Comparison of ENCODE assay signal across 8 cellular contexts in the genomic region with DNA sequence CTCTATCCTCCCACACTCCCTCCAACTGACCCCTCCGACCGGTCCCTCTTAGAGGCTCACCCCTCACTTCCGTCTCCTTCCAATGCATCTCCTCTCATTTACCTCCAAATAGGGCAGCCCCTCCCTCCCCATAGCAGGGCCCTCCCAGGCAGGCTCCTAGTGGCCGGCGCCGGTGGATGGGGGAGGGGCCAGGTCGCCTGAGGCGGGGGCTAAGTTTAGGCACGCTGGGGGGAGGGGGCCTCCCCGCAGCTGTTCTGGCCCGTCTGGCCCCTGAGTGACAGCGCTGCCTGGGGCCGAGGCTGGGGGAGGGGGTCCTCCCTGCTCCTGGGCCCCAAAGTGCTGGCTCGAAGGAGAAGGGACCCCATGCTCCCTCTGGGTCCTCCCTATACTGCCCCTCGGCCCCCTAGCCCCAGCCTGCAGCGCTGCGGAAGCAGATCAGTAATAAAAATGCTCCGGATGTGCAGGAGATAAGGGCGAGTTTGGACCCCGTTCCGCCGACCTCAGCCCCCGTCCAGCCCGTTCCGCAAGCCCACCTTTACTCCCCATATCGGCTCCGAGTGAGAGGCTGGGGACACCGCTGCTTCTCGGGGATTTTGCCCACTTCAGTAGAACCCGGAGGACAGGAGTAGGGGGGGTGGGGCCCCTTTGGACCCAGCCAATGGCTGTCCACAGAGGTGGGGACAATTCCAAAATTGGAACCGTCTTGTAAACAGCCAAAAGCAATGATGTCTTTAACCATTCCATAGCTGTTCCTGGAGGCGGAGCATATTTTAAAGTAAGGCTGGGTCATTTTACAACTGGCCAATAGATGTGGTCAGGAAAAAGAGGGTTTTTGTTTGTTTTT. TPM values are rescaled to one million over a fixed set of nuclear protein-coding genes. Genes with fewer than 3 reads are reported as not detected.
DNase-seq lines count a peak whose midpoint lies in the region; ATAC-seq, FAIRE-seq and TF ChIP-seq lines count a peak whose summit lies in the region.

No MANE protein-coding gene starts in this region.

- ATAC-seq in GM18517 (IDR thresholded peaks at IDR 0.05; ENCODE audit: unreplicated experiment) (no peak), HG02973 (IDR thresholded peaks at IDR 0.05; ENCODE audit: unreplicated experiment) (no peak), GM21526 (IDR thresholded peaks at IDR 0.05; ENCODE audit: low FRiP score, unreplicated experiment) (no peak), GM19463 (IDR thresholded peaks at IDR 0.05; ENCODE audit: unreplicated experiment) (no peak)

- no peaks in the 10 kb centered on the region for H3K9me3 ChIP-seq in muscle layer of duodenum (ENCODE audit: control insufficient read depth in 1 of 2, low read length in 2 of 2)

- no peak overlapping the region for H3K27ac ChIP-seq in muscle layer of duodenum (ENCODE audit: low read length)

- no peak for TF ChIP-seq CTCF in epithelial cell of esophagus (IDR thresholded peaks at IDR 0.05; ENCODE audit: insufficient read depth, low read depth, low read length, missing control alignments)

- FAIRE-seq in GM12892 (lab: Jason Lieb, UNC) = peak; percentile 70

- TF ChIP-seq POLR2A in GM12892 (IDR thresholded peaks at IDR 0.05; ENCODE audit: low read depth, low read length) = no peak

- H3K36me3 ChIP-seq in muscle layer of duodenum (ENCODE audit: control insufficient read depth in 1 of 2, insufficient read depth in 2 of 2, low read length in 2 of 2) = no peaks in the 10 kb centered on the region

- DNase-seq in GM12892 (ENCODE audit: insufficient read length) (peak; percentile 64), RPMI7951 (ENCODE audit: low read depth) (peak; percentile 90), epithelial cell of esophagus (ENCODE audit: low read depth) (peak; percentile 44)

- H3K27me3 ChIP-seq in muscle layer of duodenum (ENCODE audit: low read depth, low read length) = peaks cover 10% of the 10 kb centered on the region

- H3K4me3 ChIP-seq in epithelial cell of esophagus (ENCODE audit: low read length) (peak overlapping the region; percentile 59), muscle layer of duodenum (ENCODE audit: low read depth in 1 of 2, low read length in 2 of 2) (peak overlapping the region; percentile 63 to 82)

- H3K4me1 ChIP-seq in muscle layer of duodenum (ENCODE audit: control insufficient read depth in 1 of 2, insufficient read depth in 2 of 2, low read length in 2 of 2) = peaks cover 0 to 24% of the 10 kb centered on the region in 2 donors

RNA-seq across cellular contexts. Expression of gene RTN2, which starts 4.0 kb away (rescaled TPM):
- polyA plus RNA-seq in GM12892 (2012; ENCODE audit: missing spikeins) = 5.9 TPM
- total RNA-seq in RPMI7951 (2014; rRNA removed; shearing (Covaris generic)) = 12.9 TPM in 2 replicates

RNA-seq across cellular contexts. Expression of gene PPM1N, which starts 5.4 kb away (rescaled TPM):
- polyA plus RNA-seq in GM12892 (2012; ENCODE audit: missing spikeins) = 3.5 TPM
- total RNA-seq in RPMI7951 (2014; rRNA removed; shearing (Covaris generic)) = 1.8 and 2.3 TPM in 2 replicates

RNA-seq across cellular contexts. Expression of gene VASP, which starts 14.4 kb away (rescaled TPM):
- 85.7 TPM for polyA plus RNA-seq in GM12892 (2012; ENCODE audit: missing spikeins)
- total RNA-seq in RPMI7951 (2014; rRNA removed; shearing (Covaris generic)) = 53.8 and 79.1 TPM in 2 replicates

RNA-seq across cellular contexts. Expression of gene FOSB, which starts 25.1 kb away (rescaled TPM):
- polyA plus RNA-seq in GM12892 (2012; ENCODE audit: missing spikeins) = 1.1 TPM
- 0.96 and 1.6 TPM in 2 replicates for total RNA-seq in RPMI7951 (2014; rRNA removed; shearing (Covaris generic))
